Comparison of ENCODE assay signal across 12 cellular contexts in genomic region chr3:106765342-106765741, GRCh38.
A peak's percentile ranks its signal among the peaks of the same experiment; 100 is the strongest.
DNase-seq lines count a peak whose midpoint lies in the region; FAIRE-seq and TF ChIP-seq lines count a peak whose summit lies in the region.
"Had no signal": no experiment of that assay in that cellular context is flagged by ENCODE, and none has a peak within 500 bp of the region (broad histone marks: within the 10 kb centered on the region; RNA-seq: fewer than 3 reads in every experiment).

No MANE protein-coding gene starts in this region.

- no peak overlapping the region for H3K4me3 Mint-ChIP-seq in astrocyte (ENCODE audit: unreplicated experiment)

- H3K27ac ChIP-seq in astrocyte (ENCODE audit: low read depth, low read length), result peak overlapping the region; percentile 77
- H3K27ac ChIP-seq: hepatocyte had no signal

- peak; percentile 96 for FAIRE-seq in astrocyte (lab: Jason Lieb, UNC)

- H3K4me1 ChIP-seq in astrocyte (ENCODE audit: insufficient read depth, low read length), result peaks cover 14% of the 10 kb centered on the region

- H3K27ac Mint-ChIP-seq in astrocyte (ENCODE audit: unreplicated experiment), result peak overlapping the region; percentile 30

- no peaks in the 10 kb centered on the region for H3K27me3 ChIP-seq in astrocyte (ENCODE audit: insufficient read depth, low read length)
- H3K27me3 ChIP-seq: hepatocyte had no signal

- peak overlapping the region; percentile 35 for H3K4me2 ChIP-seq in astrocyte (ENCODE audit: low read length)
- H3K4me2 ChIP-seq: hepatocyte had no signal

- in situ Hi-C loops in GM13977 (cut with MboI; ENCODE audit: low pct_unique_long_range_greater_than_20kb, low sequenced_read_pairs, unreplicated experiment), result no loop called here

- H3K9ac ChIP-seq in astrocyte (ENCODE audit: low read length), result peak overlapping the region; percentile 59

- no peak overlapping the region for H3K4me3 ChIP-seq in astrocyte (ENCODE audit: insufficient read depth, low read depth, low read length)
- H3K4me3 ChIP-seq: hepatocyte had no signal

- H4K20me1 ChIP-seq in astrocyte (ENCODE audit: insufficient read depth, low read length), result no peaks in the 10 kb centered on the region

- H3K4me1 Mint-ChIP-seq in astrocyte (ENCODE audit: low read depth, unreplicated experiment), result peaks cover 7% of the 10 kb centered on the region

- no peaks in the 10 kb centered on the region for H3K36me3 Mint-ChIP-seq in astrocyte (ENCODE audit: low read depth, unreplicated experiment)

- no peaks in the 10 kb centered on the region for H3K9me3 ChIP-seq in astrocyte (ENCODE audit: insufficient read depth, low read depth, low read length)

- no peaks in the 10 kb centered on the region for H3K79me2 ChIP-seq in astrocyte (ENCODE audit: insufficient read depth, low read length)
- H3K79me2 ChIP-seq: hepatocyte had no signal

- H3K27me3 Mint-ChIP-seq in astrocyte (ENCODE audit: low read depth, unreplicated experiment), result no peaks in the 10 kb centered on the region

- intact Hi-C loops in head of caudate nucleus (cut with DNase I), result no loop called here

- DNase-seq in A172 (ENCODE audit: low spot score), result peak; percentile 94
- DNase-seq in HS-27A (ENCODE audit: low read depth), result peak; percentile 77
- peak; percentile 98 for DNase-seq in astrocyte (ENCODE audit: low read depth)
- peak; percentile 13 to 90 (median 58) for DNase-seq in head of caudate nucleus
- DNase-seq in SHP77 (lab: John Stamatoyannopoulos, UW), result no peak
- no peak for DNase-seq in NCI-H2081 treated with DMSO at 0.1 percent for 48 hours (lab: John Stamatoyannopoulos, UW)
- no peak for DNase-seq in NCI-H1105 (lab: John Stamatoyannopoulos, UW)
- DNase-seq in GM13977 (ENCODE audit: low spot score), result no peak
- DNase-seq: activated CD4-positive, alpha-beta T cell treated with anti-CD3 and anti-CD28 coated beads, Interleukin-2, amount 50 U/mL, for 4 hours; posterior cingulate gyrus; T-helper 1 cell had no signal

- H2AFZ ChIP-seq in astrocyte (ENCODE audit: low read depth, low read length), result no peak overlapping the region
- H2AFZ ChIP-seq: hepatocyte had no signal

- no peaks in the 10 kb centered on the region for H3K9me3 Mint-ChIP-seq in astrocyte (ENCODE audit: unreplicated experiment)

- H3K36me3 ChIP-seq in astrocyte (ENCODE audit: insufficient read depth, low read length), result no peaks in the 10 kb centered on the region

- TF ChIP-seq CTCF in astrocyte (IDR thresholded peaks at IDR 0.05; ENCODE audit: insufficient read depth, low read depth, low read length) (no peak), GM13977 (IDR thresholded peaks at IDR 0.05; ENCODE audit: extremely low read depth, insufficient read depth, missing control alignments) (no peak)

Comparison
In these comparisons a context has a peak if more than half of its experiments do, and no peak if none do; other contexts are left out.
1. DNase-seq: peak in A172 (single experiment), HS-27A (single experiment), astrocyte (single experiment) and head of caudate nucleus (42 of 42); none in SHP77 (0 of 2), NCI-H2081 treated with DMSO at 0.1 percent for 48 hours (single experiment), NCI-H1105 (single experiment) and GM13977 (single experiment).